In genomic region chr13:79401259-79402071, GRCh38 we compare ENCODE assay signal across 1 cellular context.
A peak's percentile ranks its signal among the peaks of the same experiment; 100 is the strongest.
TF ChIP-seq lines count a peak whose summit lies in the region.

No MANE protein-coding gene starts in this region.

TF ChIP-seq in GM12878, 131 proteins besides CTCF, POLR2A, EP300 and RAD21 (continued from another document and continues in another):
- peak; percentile 57; the same call in 1 of the 2 replicates for TF ChIP-seq SPI1 (IDR thresholded peaks at IDR 0.05; ENCODE audit: borderline replicate concordance, insufficient read depth, low read depth, low read length)
- peak; percentile 19; the same call in 1 of the 2 replicates for TF ChIP-seq RELB (IDR thresholded peaks at IDR 0.05; ENCODE audit: low read depth)
- no peak for TF ChIP-seq CEBPZ (IDR thresholded peaks at IDR 0.05; ENCODE audit: low read depth, low read length)
- no peak for TF ChIP-seq ZNF592 (IDR thresholded peaks at IDR 0.05)
- TF ChIP-seq SREBF1 (IDR thresholded peaks at IDR 0.05; ENCODE audit: low read length), result no peak
- 0 out of 2 replicates have a peak, but pooled peaks have one; percentile 49 for TF ChIP-seq SMARCA5 (IDR thresholded peaks at IDR 0.05)
- peak; percentile 39; the same call in 1 of the 2 replicates for TF ChIP-seq PKNOX1 (IDR thresholded peaks at IDR 0.05)
- no peak for TF ChIP-seq TCF12 (IDR thresholded peaks at IDR 0.05; ENCODE audit: low read depth, low read length)
- TF ChIP-seq NRF1 (conservative IDR thresholded peaks at IDR 0.05; ENCODE audit: low read depth, low read length), result no peak
- TF ChIP-seq HDAC6 (IDR thresholded peaks at IDR 0.05; ENCODE audit: unreplicated experiment), result no peak
- no peak for TF ChIP-seq ZNF274 (IDR thresholded peaks at IDR 0.05; ENCODE audit: insufficient read depth, insufficient read length)
- TF ChIP-seq SP1 (IDR thresholded peaks at IDR 0.05; ENCODE audit: low read depth, low read length), result no peak
- no peak for TF ChIP-seq ZZZ3 (IDR thresholded peaks at IDR 0.05; ENCODE audit: control insufficient read depth, insufficient read length, low read depth)
- peak; percentile 54; the same call in 1 of the 2 replicates for TF ChIP-seq ATF7 (IDR thresholded peaks at IDR 0.05; ENCODE audit: low read depth)
- TF ChIP-seq E2F4 (IDR thresholded peaks at IDR 0.05; ENCODE audit: low read depth, low read length), result no peak
- TF ChIP-seq NBN (IDR thresholded peaks at IDR 0.05), result no peak
- no peak for TF ChIP-seq BCL11A (IDR thresholded peaks at IDR 0.05; ENCODE audit: low read depth, low read length)
- TF ChIP-seq SMAD1 (IDR thresholded peaks at IDR 0.05; ENCODE audit: low read depth, partially characterized antibody), result no peak
- TF ChIP-seq YY1 (IDR thresholded peaks at IDR 0.05; ENCODE audit: low read depth, low read length), result no peak
- TF ChIP-seq CHD4 (IDR thresholded peaks at IDR 0.05), result no peak
- TF ChIP-seq HSF1 (IDR thresholded peaks at IDR 0.05; ENCODE audit: low read depth, low read length), result no peak
- peak; percentile 25; the same call in 1 of the 2 replicates for TF ChIP-seq RUNX3 (IDR thresholded peaks at IDR 0.05; ENCODE audit: low read length)
- TF ChIP-seq RELA (IDR thresholded peaks at IDR 0.05; ENCODE audit: borderline replicate concordance, partially characterized antibody), result no peak
- no peak for TF ChIP-seq WRNIP1 (IDR thresholded peaks at IDR 0.05; ENCODE audit: borderline replicate concordance, low read depth, low read length)
- TF ChIP-seq SUZ12 (IDR thresholded peaks at IDR 0.05; ENCODE audit: unreplicated experiment), result no peak
- no peak for TF ChIP-seq ZNF687 (IDR thresholded peaks at IDR 0.05)
- no peak for TF ChIP-seq POLR2AphosphoS5 (IDR thresholded peaks at IDR 0.05; ENCODE audit: low read length)
- 0 out of 2 replicates have a peak, but pooled peaks have one; percentile 26 for TF ChIP-seq CREM (IDR thresholded peaks at IDR 0.05; ENCODE audit: low read depth)
- no peak for TF ChIP-seq MXI1 (IDR thresholded peaks at IDR 0.05; ENCODE audit: low read depth, low read length)
- TF ChIP-seq BCLAF1 (IDR thresholded peaks at IDR 0.05), result no peak
- TF ChIP-seq NFIC (IDR thresholded peaks at IDR 0.05; ENCODE audit: low read depth, low read length), result no peak
- no peak for TF ChIP-seq STAT3 (IDR thresholded peaks at IDR 0.05; ENCODE audit: low read depth, low read length)
